In genomic region chr4:26936284-26937065, GRCh38 we compare ENCODE assay signal across 9 cellular contexts.
A peak's percentile ranks its signal among the peaks of the same experiment; 100 is the strongest.
DNase-seq lines count a peak whose midpoint lies in the region; ATAC-seq and TF ChIP-seq lines count a peak whose summit lies in the region.
"Had no signal": no experiment of that assay in that cellular context is flagged by ENCODE, and none has a peak within 500 bp of the region (broad histone marks: within the 10 kb centered on the region; RNA-seq: fewer than 3 reads in every experiment).

No MANE protein-coding gene starts in this region.

- no peak overlapping the region for H3K9ac ChIP-seq in smooth muscle cell (ENCODE audit: low read depth)

- H3K9me3 ChIP-seq in HEK293 (ENCODE audit: control insufficient read depth, insufficient read depth, low read depth, low read length) (no peaks in the 10 kb centered on the region), smooth muscle cell (replicated peaks; ENCODE audit: low read depth) (no peaks in the 10 kb centered on the region), psoas muscle (no peaks in the 10 kb centered on the region)

- peaks cover 73% of the 10 kb centered on the region for H4K20me1 ChIP-seq in smooth muscle cell (ENCODE audit: low read depth)

- POLR2A ChIA-PET in HEK293 (lab: Yijun Ruan, JAX): no interaction called here

- peaks cover 19% of the 10 kb centered on the region for H3F3A ChIP-seq in smooth muscle cell (ENCODE audit: low read depth)

- intact Hi-C loops in psoas muscle (cut with DNase I): no loop called here

- H3K36me3 ChIP-seq in HEK293 (ENCODE audit: control insufficient read depth in 2 of 2, insufficient read depth in 1 of 2, low read length in 2 of 2): no peaks in the 10 kb centered on the region
- no peaks in the 10 kb centered on the region for H3K36me3 ChIP-seq in smooth muscle cell (ENCODE audit: low read depth)
- H3K36me3 ChIP-seq in psoas muscle (ENCODE audit: insufficient read depth in 1 of 2, low read depth in 1 of 2): no peaks in the 10 kb centered on the region

- H3K27ac ChIP-seq in HEK293 (ENCODE audit: extremely low read depth, low read depth, low read length): peak overlapping the region; percentile 13; the same call in 1 of the 2 replicates
- no peak overlapping the region for H3K27ac ChIP-seq in foreskin keratinocyte
- peak overlapping the region; percentile 69 for H3K27ac ChIP-seq in smooth muscle cell (ENCODE audit: low read depth)
- H3K27ac ChIP-seq in psoas muscle: no peak overlapping the region

- H3K4me2 ChIP-seq in smooth muscle cell: peak overlapping the region; percentile 47

- H3K4me1 ChIP-seq in HEK293 (ENCODE audit: control insufficient read depth, insufficient read depth, low read length): peaks cover 31% of the 10 kb centered on the region
- H3K4me1 ChIP-seq in foreskin keratinocyte: no peaks in the 10 kb centered on the region
- peaks cover 29% of the 10 kb centered on the region for H3K4me1 ChIP-seq in smooth muscle cell (ENCODE audit: low read depth)
- no peaks in the 10 kb centered on the region for H3K4me1 ChIP-seq in psoas muscle

- H3K4me3 ChIP-seq in HEK293 (ENCODE audit: low read depth, low read length) (no peak overlapping the region), smooth muscle cell (no peak overlapping the region), psoas muscle (no peak overlapping the region)

- no peak overlapping the region for H2AFZ ChIP-seq in smooth muscle cell (ENCODE audit: low read depth)

- 44% methylated on average over 5 of the region's 5 CpGs for WGBS in smooth muscle cell (ENCODE audit: low lambda C conversion rate)
- WGBS in psoas muscle, 3 donors: 93 to 95% (median 95%) methylated on average over 5 of the region's 5 CpGs

- CTCF ChIA-PET in HEK293 (lab: Yijun Ruan, JAX): no interaction called here

- peaks cover 61% of the 10 kb centered on the region for H3K79me2 ChIP-seq in smooth muscle cell (ENCODE audit: low read depth)

- no peak for TF ChIP-seq CTCF in HEK293 (tag by site-specific recombination; IDR thresholded peaks at IDR 0.05)
- no peak for TF ChIP-seq CTCF in foreskin keratinocyte (conservative IDR thresholded peaks at IDR 0.05)
- TF ChIP-seq CTCF in smooth muscle cell (IDR thresholded peaks at IDR 0.05; ENCODE audit: borderline replicate concordance, insufficient read depth, poor library complexity, severe bottlenecking): no peak
- TF ChIP-seq CTCF in psoas muscle (IDR thresholded peaks at IDR 0.05): no peak

- peak; percentile 15 for ATAC-seq in foreskin keratinocyte
- no peak for ATAC-seq in psoas muscle

- H3K27me3 ChIP-seq in foreskin keratinocyte (no peaks in the 10 kb centered on the region), smooth muscle cell (ENCODE audit: low read depth) (no peaks in the 10 kb centered on the region), psoas muscle (ENCODE audit: insufficient read depth in 3 of 3, low read length in 2 of 3) (no peaks in the 10 kb centered on the region)

- DNase-seq in RPMI7951 (ENCODE audit: low read depth) (peak; percentile 47), foreskin keratinocyte (no peak), smooth muscle cell (lab: John Stamatoyannopoulos, UW; ENCODE audit: unreplicated experiment) (no peak), psoas muscle (no peak), iPS-NIHi11 (ENCODE audit: low spot score) (no peak)
- no peak for DNase-seq in stimulated activated naive CD4-positive, alpha-beta T cell treated with Interleukin-2 at 50 U/mL for 16 hours (lab: John Stamatoyannopoulos, UW)
- DNase-seq: activated effector memory CD4-positive, alpha-beta T cell treated with anti-CD3 and anti-CD28 coated beads, Interleukin-2, amount 50 U/mL, for 16 hours; GDM1 had no signal

TF ChIP-seq in HEK293, 187 proteins besides CTCF, POLR2A, EP300 and RAD21:
- TF ChIP-seq ZNF175 (tag by site-specific recombination; IDR thresholded peaks at IDR 0.05) (no peak), ZNF473 (tag by site-specific recombination; IDR thresholded peaks at IDR 0.05) (no peak), REST (tag by site-specific recombination; IDR thresholded peaks at IDR 0.05) (no peak), TCF7L2 (IDR thresholded peaks at IDR 0.05; ENCODE audit: borderline replicate concordance, low read depth, low read length) (peak; percentile 74; the same call in 1 of the 2 replicates), ZNF292 (tag by site-specific recombination; IDR thresholded peaks at IDR 0.05; ENCODE audit: borderline replicate concordance, low read depth) (no peak), OSR2 (tag by site-specific recombination; IDR thresholded peaks at IDR 0.05) (peak; percentile 50; the same call in 1 of the 2 replicates), GLIS1 (tag by site-specific recombination; IDR thresholded peaks at IDR 0.05) (peak; percentile 43; the same call in 1 of the 2 replicates), ZFP69B (tag by site-specific recombination; IDR thresholded peaks at IDR 0.05) (no peak), ZNF791 (tag by site-specific recombination; IDR thresholded peaks at IDR 0.05) (no peak), ZBTB17 (tag by site-specific recombination; IDR thresholded peaks at IDR 0.05) (0 out of 2 replicates have a peak, but pooled peaks have one; percentile 38), PRDM6 (tag by site-specific recombination; IDR thresholded peaks at IDR 0.05) (peak; percentile 43), FEZF1 (tag by site-specific recombination; IDR thresholded peaks at IDR 0.05) (peak; percentile 49; the same call in 1 of the 2 replicates), ZNF140 (tag by site-specific recombination; IDR thresholded peaks at IDR 0.05) (no peak), ZNF266 (tag by site-specific recombination; IDR thresholded peaks at IDR 0.05; ENCODE audit: low read depth) (no peak), ZNF132 (tag by site-specific recombination; IDR thresholded peaks at IDR 0.05; ENCODE audit: borderline replicate concordance) (no peak), ZXDB (tag by site-specific recombination; IDR thresholded peaks at IDR 0.05) (peak; percentile 71), ZNF146 (tag by site-specific recombination; IDR thresholded peaks at IDR 0.05) (no peak), ZNF677 (tag by site-specific recombination; IDR thresholded peaks at IDR 0.05) (no peak), WT1 (tag by site-specific recombination; IDR thresholded peaks at IDR 0.05) (peak; percentile 39; the same call in 1 of the 2 replicates), ZNF701 (tag by site-specific recombination; IDR thresholded peaks at IDR 0.05) (no peak), BCL6B (tag by site-specific recombination; IDR thresholded peaks at IDR 0.05) (no peak), TRIM28 (IDR thresholded peaks at IDR 0.05; ENCODE audit: borderline replicate concordance, low read length) (peak; percentile 48; the same call in 1 of the 2 replicates), ZNF843 (tag by site-specific recombination; IDR thresholded peaks at IDR 0.05) (peak; percentile 47; the same call in 1 of the 2 replicates)

Comparison
In these comparisons a context has a peak if more than half of its experiments do, and no peak if none do; other contexts are left out.
1. H3K27ac ChIP-seq: peak in HEK293 (single experiment) and smooth muscle cell (single experiment); none in foreskin keratinocyte (single experiment) and psoas muscle (single experiment).